19 cellular contexts compared by ENCODE assay signal in genomic region chr9:35054185-35054835, GRCh38.
"Had no signal": no experiment of that assay in that cellular context is flagged by ENCODE, and none has a peak within 500 bp of the region (broad histone marks: within the 10 kb centered on the region; RNA-seq: fewer than 3 reads in every experiment).

No MANE protein-coding gene starts in this region.

- H3K9ac ChIP-seq: parathyroid adenoma had no signal

- H3K79me2 ChIP-seq: parathyroid adenoma had no signal

- H3K27me3 ChIP-seq: upper lobe of right lung had no signal

- H3K27ac Mint-ChIP-seq: activated naive CD8-positive, alpha-beta T cell treated with anti-CD3 and anti-CD28 coated beads, Interleukin-2, amount 10 ng/mL, durations not matched to agents 7 days and 5 days; stimulated activated memory B cell treated with anti-CD40 and anti-IgM and Interleukin-4, amounts not matched to agents 10 μg/mL and 1 μg/mL and 100 μg/mL, for 72 hours; T-helper 2 cell treated with Interferon-gamma antibody and Interleukin-4, amounts not matched to agents 5 μg/mL and 100 μg/mL, for 36 hours had no signal

- ATAC-seq: effector memory CD8-positive, alpha-beta T cell; left ventricle myocardium superior; naive thymus-derived CD4-positive, alpha-beta T cell; sciatic nerve; stimulated activated memory B cell treated with anti-CD40 and anti-IgM and Interleukin-4, amounts not matched to agents 10 μg/mL and 1 μg/mL and 100 μg/mL, for 72 hours; upper lobe of right lung had no signal

- H3K9me3 ChIP-seq: upper lobe of right lung had no signal

- H3K4me3 ChIP-seq: smooth muscle cell, upper lobe of right lung had no signal

- H3K4me1 Mint-ChIP-seq: brain had no signal

- H3K27ac ChIP-seq: epithelial cell of prostate, parathyroid adenoma, upper lobe of right lung had no signal

- H3K4me3 Mint-ChIP-seq: activated naive CD8-positive, alpha-beta T cell treated with anti-CD3 and anti-CD28 coated beads, Interleukin-2, amount 10 ng/mL, durations not matched to agents 7 days and 5 days; brain; effector memory CD8-positive, alpha-beta T cell; naive thymus-derived CD4-positive, alpha-beta T cell; stimulated activated memory B cell treated with anti-CD40 and anti-IgM and Interleukin-4, amounts not matched to agents 10 μg/mL and 1 μg/mL and 100 μg/mL, for 72 hours; T-helper 2 cell treated with Interferon-gamma antibody and Interleukin-4, amounts not matched to agents 5 μg/mL and 100 μg/mL, for 36 hours had no signal

- H3K4me2 ChIP-seq: smooth muscle cell had no signal

- DNase-seq: activated CD4-positive, alpha-beta T cell treated with anti-CD3 and anti-CD28 coated beads, Interleukin-2, amount 50 U/mL, for 1 hour; activated CD4-positive, CD25-positive, alpha-beta regulatory T cell; activated CD8-positive, alpha-beta memory T cell treated with anti-CD3 and anti-CD28 coated beads for 24 hours; activated naive CD8-positive, alpha-beta T cell treated with anti-CD3 and anti-CD28 coated beads, Interleukin-2, amount 10 ng/mL, durations not matched to agents 7 days and 5 days; caudate nucleus; effector memory CD8-positive, alpha-beta T cell; foreskin fibroblast; left ventricle myocardium superior; mesendoderm; naive thymus-derived CD4-positive, alpha-beta T cell; stimulated activated CD4-positive, alpha-beta T cell treated with anti-CD3 and anti-CD28 coated beads, Interleukin-4, amount 100 ng/mL, for 24 hours; upper lobe of right lung had no signal

- H3K27me3 Mint-ChIP-seq: activated naive CD8-positive, alpha-beta T cell treated with anti-CD3 and anti-CD28 coated beads, Interleukin-2, amount 10 ng/mL, durations not matched to agents 7 days and 5 days; brain; effector memory CD8-positive, alpha-beta T cell; naive thymus-derived CD4-positive, alpha-beta T cell; stimulated activated memory B cell treated with anti-CD40 and anti-IgM and Interleukin-4, amounts not matched to agents 10 μg/mL and 1 μg/mL and 100 μg/mL, for 72 hours had no signal

- H3K9me3 Mint-ChIP-seq: activated naive CD8-positive, alpha-beta T cell treated with anti-CD3 and anti-CD28 coated beads, Interleukin-2, amount 10 ng/mL, durations not matched to agents 7 days and 5 days; effector memory CD8-positive, alpha-beta T cell; naive thymus-derived CD4-positive, alpha-beta T cell; stimulated activated memory B cell treated with anti-CD40 and anti-IgM and Interleukin-4, amounts not matched to agents 10 μg/mL and 1 μg/mL and 100 μg/mL, for 72 hours; T-helper 2 cell treated with Interferon-gamma antibody and Interleukin-4, amounts not matched to agents 5 μg/mL and 100 μg/mL, for 36 hours had no signal

- H2AFZ ChIP-seq: parathyroid adenoma had no signal

- H3K4me1 ChIP-seq: parathyroid adenoma, upper lobe of right lung had no signal
